Comparison of ENCODE assay signal across 24 cellular contexts in the genomic region with DNA sequence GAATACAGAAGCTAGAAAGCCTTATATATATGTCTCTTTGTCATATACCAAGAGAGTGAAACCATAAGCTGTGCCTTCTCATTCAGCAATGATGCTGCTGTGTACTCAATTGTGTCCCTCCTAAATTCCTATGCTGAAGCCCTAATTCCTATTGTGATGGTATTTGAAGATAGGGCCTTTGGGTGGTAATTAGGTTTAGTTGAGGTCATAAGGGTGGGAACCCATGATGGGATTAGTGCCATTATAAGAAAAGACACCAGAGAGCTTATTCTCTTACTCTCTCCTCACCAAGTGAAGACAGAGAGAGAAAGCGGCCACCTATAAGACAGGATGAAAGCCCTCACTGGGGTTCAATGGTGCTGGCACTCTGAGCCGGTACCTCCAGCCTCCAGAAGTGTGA.
"Had no signal": no experiment of that assay in that cellular context is flagged by ENCODE, and none has a peak within 500 bp of the region (broad histone marks: within the 10 kb centered on the region; RNA-seq: fewer than 3 reads in every experiment).

No MANE protein-coding gene starts in this region.

- H3K27me3 Mint-ChIP-seq: dendritic cell treated with granulocyte-macrophage colony-stimulating factor and Interleukin-4, amounts not matched to agents 40 ng/mL and 50 ng/mL, for 4 days; naive thymus-derived CD8-positive, alpha-beta T cell; stimulated activated naive B cell treated with anti-CD40 and anti-IgM and Interleukin-4, amounts not matched to agents 10 μg/mL and 1 μg/mL and 100 μg/mL, for 72 hours; stimulated activated naive CD8-positive, alpha-beta T cell treated with anti-CD3 and anti-CD28 coated beads, Interleukin-15, Interleukin-2, amounts not matched to agents 100 ng/mL and 50 ng/mL, for 24 hours had no signal

- H3K36me3 ChIP-seq: colonic mucosa, esophagus squamous epithelium, left lung, ovary, right lobe of liver, thoracic aorta, tibial nerve, upper lobe of right lung, uterus had no signal

- H3K27ac Mint-ChIP-seq: dendritic cell treated with granulocyte-macrophage colony-stimulating factor and Interleukin-4, amounts not matched to agents 40 ng/mL and 50 ng/mL, for 4 days; naive thymus-derived CD8-positive, alpha-beta T cell; nephron progenitor cell; stimulated activated naive B cell treated with anti-CD40 and anti-IgM and Interleukin-4, amounts not matched to agents 10 μg/mL and 1 μg/mL and 100 μg/mL, for 72 hours; stimulated activated naive CD8-positive, alpha-beta T cell treated with anti-CD3 and anti-CD28 coated beads, Interleukin-15, Interleukin-2, amounts not matched to agents 100 ng/mL and 50 ng/mL, for 24 hours had no signal

- H3K27ac ChIP-seq: colonic mucosa, esophagus squamous epithelium, left lung, ovary, right lobe of liver, thoracic aorta, tibial nerve, upper lobe of right lung, uterus had no signal

- DNase-seq: colonic mucosa; effector memory CD4-positive, alpha-beta T cell; erythroblast; esophagus squamous epithelium; foreskin melanocyte; kidney; left lung; mesenchymal stem cell; naive thymus-derived CD8-positive, alpha-beta T cell; nephron progenitor cell; occipital lobe; ovary; posterior cingulate gyrus; right lobe of liver; small intestine; stimulated activated CD4-positive, alpha-beta T cell treated with anti-CD3 and anti-CD28 coated beads, Interleukin-15, amount 100 ng/mL, for 24 hours; stimulated activated CD4-positive, alpha-beta T cell treated with anti-CD3 and anti-CD28 coated beads, Interleukin-2, amount 100 ng/mL, for 48 hours; stimulated activated naive B cell treated with anti-CD40 and anti-IgM and Interleukin-4, amounts not matched to agents 10 μg/mL and 1 μg/mL and 100 μg/mL, for 72 hours; upper lobe of right lung; uterus had no signal

- H3K4me1 Mint-ChIP-seq: naive thymus-derived CD8-positive, alpha-beta T cell; nephron progenitor cell; stimulated activated naive B cell treated with anti-CD40 and anti-IgM and Interleukin-4, amounts not matched to agents 10 μg/mL and 1 μg/mL and 100 μg/mL, for 72 hours had no signal

- H3K9me3 ChIP-seq: colonic mucosa, esophagus squamous epithelium, left lung, ovary, right lobe of liver, thoracic aorta, tibial nerve, upper lobe of right lung, uterus had no signal

- H3K27me3 ChIP-seq: colonic mucosa, esophagus squamous epithelium, left lung, ovary, right lobe of liver, tibial nerve, upper lobe of right lung, uterus had no signal

- H3K36me3 Mint-ChIP-seq: naive thymus-derived CD8-positive, alpha-beta T cell; stimulated activated naive B cell treated with anti-CD40 and anti-IgM and Interleukin-4, amounts not matched to agents 10 μg/mL and 1 μg/mL and 100 μg/mL, for 72 hours had no signal

- H3K9me3 Mint-ChIP-seq: dendritic cell treated with granulocyte-macrophage colony-stimulating factor and Interleukin-4, amounts not matched to agents 40 ng/mL and 50 ng/mL, for 4 days; nephron progenitor cell; stimulated activated naive B cell treated with anti-CD40 and anti-IgM and Interleukin-4, amounts not matched to agents 10 μg/mL and 1 μg/mL and 100 μg/mL, for 72 hours had no signal

- H3K4me1 ChIP-seq: colonic mucosa, esophagus squamous epithelium, left lung, right lobe of liver, tibial nerve, upper lobe of right lung, uterus had no signal

- H3K4me3 ChIP-seq: colonic mucosa, esophagus squamous epithelium, left lung, ovary, right lobe of liver, thoracic aorta, tibial nerve, upper lobe of right lung, uterus had no signal

- H3K4me3 Mint-ChIP-seq: dendritic cell treated with granulocyte-macrophage colony-stimulating factor and Interleukin-4, amounts not matched to agents 40 ng/mL and 50 ng/mL, for 4 days; naive thymus-derived CD8-positive, alpha-beta T cell; nephron progenitor cell; stimulated activated naive B cell treated with anti-CD40 and anti-IgM and Interleukin-4, amounts not matched to agents 10 μg/mL and 1 μg/mL and 100 μg/mL, for 72 hours; stimulated activated naive CD8-positive, alpha-beta T cell treated with anti-CD3 and anti-CD28 coated beads, Interleukin-15, Interleukin-2, amounts not matched to agents 100 ng/mL and 50 ng/mL, for 24 hours had no signal
